Comparison of ENCODE assay signal across 9 cellular contexts in the genomic region with DNA sequence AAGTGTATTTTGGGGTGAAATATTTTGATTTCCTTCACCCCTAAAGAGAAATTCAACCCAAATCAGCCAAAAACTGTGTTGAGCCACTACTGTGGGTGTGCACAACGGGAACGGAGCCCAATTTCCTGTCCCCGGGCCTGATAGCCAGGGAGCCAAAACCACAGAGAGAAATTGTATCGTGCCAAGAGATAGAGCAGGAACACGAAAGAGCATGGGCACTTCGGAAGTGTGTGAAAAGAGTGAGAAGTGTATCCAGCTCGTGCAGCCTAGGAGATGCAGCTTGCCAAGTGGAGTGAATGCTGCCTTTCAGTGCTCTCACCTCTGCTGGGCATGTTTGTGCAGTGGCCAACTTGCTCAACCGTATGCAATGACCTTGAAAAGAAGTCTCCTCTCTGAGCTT. TPM values are rescaled to one million over a fixed set of nuclear protein-coding genes. Genes with fewer than 3 reads are reported as not detected.
DNase-seq lines count a peak whose midpoint lies in the region; ATAC-seq, FAIRE-seq and TF ChIP-seq lines count a peak whose summit lies in the region.
"Had no signal": no experiment of that assay in that cellular context is flagged by ENCODE, and none has a peak within 500 bp of the region (broad histone marks: within the 10 kb centered on the region; RNA-seq: fewer than 3 reads in every experiment).

No MANE protein-coding gene starts in this region.

- H2BK15ac ChIP-seq in H1 (ENCODE audit: low read length): peak overlapping the region; percentile 83; the same call in 1 of the 2 replicates

- whole genome bisulfite sequencing in H1 (ENCODE audit: extremely low coverage in 1 of 2, insufficient coverage in 1 of 2, insufficient read length in 1 of 2, insufficient replicate concordance in 2 of 2, low coverage in 1 of 2, low lambda C conversion rate in 2 of 2, missing lambda C conversion rate in 1 of 2), 2 experiments: 70% methylated on average over 8 of the region's 8 CpGs; no CpG with 5 or more reads in 1 of the 2 experiments
- 0 to 2% (median 1%) methylated on average over 8 of the region's 8 CpGs for WGBS in ovary, 3 donors

- CTCF ChIA-PET in Panc1 (lab: Charles Lee): no interaction called here
- CTCF ChIA-PET in H1 (lab: Charles Lee; ENCODE audit: partially characterized antibody): interaction anchor here (0.6 to 1.7 kb wide), 5 partner anchors 9 to 71 kb away, joined by 3 to 4 read pairs (median 3); no protein-coding TSS in a partner anchor

- H4K20me1 ChIP-seq in H1 (replicated peaks in 1 of 2; ENCODE audit: control insufficient read depth in 1 of 2, insufficient read depth in 2 of 2, low read length in 2 of 2): no peaks in the 10 kb centered on the region

- no peak overlapping the region for H3K4ac ChIP-seq in H1 (replicated peaks; ENCODE audit: insufficient read length, low read depth, low read length)

- H3K27ac ChIP-seq in Panc1 (ENCODE audit: low read length) (peak overlapping the region; percentile 49), H1 (ENCODE audit: low read depth, low read length) (no peak overlapping the region), ovary (no peak overlapping the region)

- H3K36me3 ChIP-seq in Panc1 (ENCODE audit: control insufficient read depth, insufficient read depth, low read length): no peaks in the 10 kb centered on the region
- no peaks in the 10 kb centered on the region for H3K36me3 ChIP-seq in H1 (ENCODE audit: control insufficient read depth in 2 of 4, insufficient read depth in 4 of 4, low read length in 3 of 4)
- H3K36me3 ChIP-seq in ovary: no peaks in the 10 kb centered on the region

- no peak for TF ChIP-seq EP300 in H1 (IDR thresholded peaks at IDR 0.05; ENCODE audit: borderline replicate concordance in 1 of 2, low read depth in 2 of 2, low read length in 2 of 2)
- no peak for TF ChIP-seq EP300 in ovary (IDR thresholded peaks at IDR 0.05)

- BruUV-seq in Panc1 (replicated peaks; lab: Mats Ljungman, UMichigan): no TSS peak

- peak overlapping the region; percentile 78; the same call in 1 of the 2 replicates for H2AFZ ChIP-seq in H1 (ENCODE audit: low read length)

- no peak for TF ChIP-seq CTCF in Panc1 (IDR thresholded peaks at IDR 0.05)
- no peak for TF ChIP-seq CTCF in H1 (IDR thresholded peaks at IDR 0.05; ENCODE audit: control extremely low read depth in 1 of 3, insufficient read depth in 1 of 3, low read depth in 1 of 3, low read length in 3 of 3)
- TF ChIP-seq CTCF in ovary (IDR thresholded peaks at IDR 0.05): no peak

- FAIRE-seq in H1 (lab: Jason Lieb, UNC): peak; percentile 32

- H2AK5ac ChIP-seq in H1 (ENCODE audit: low read depth, low read length): no peak overlapping the region

- H3K14ac ChIP-seq in H1 (ENCODE audit: insufficient read length): no peak overlapping the region

- H2BK120ac ChIP-seq in H1 (replicated peaks; ENCODE audit: low read depth, low read length): no peak overlapping the region

- H3K79me1 ChIP-seq in H1 (ENCODE audit: low read depth, low read length): no peaks in the 10 kb centered on the region

- DNase-seq in ELR (ENCODE audit: low read depth) (peak; percentile 24), Panc1 (ENCODE audit: low read depth, low spot score) (no peak), H1 (ENCODE audit: low read depth in 1 of 2, low spot score in 2 of 2) (no peak), ovary (peak; percentile 43 to 74 (median 46)), amniotic stem cell (lab: John Stamatoyannopoulos, UW) (no peak)
- DNase-seq: NCI-H1092 had no signal

- intact Hi-C loops in Panc1 (cut with micrococcal nuclease; ENCODE audit: unreplicated experiment): no loop called here
- intact Hi-C loops in ovary (cut with DNase I): no loop called here

- H4K91ac ChIP-seq in H1 (replicated peaks; ENCODE audit: insufficient read length, low read length): peak overlapping the region; percentile 9

- TF ChIP-seq POLR2A in H1 (IDR thresholded peaks at IDR 0.05; ENCODE audit: control extremely low read depth in 1 of 2, low read depth in 2 of 2, low read length in 2 of 2) (no peak), ovary (IDR thresholded peaks at IDR 0.05) (no peak)

- peak overlapping the region; percentile 82; the same call in 1 of the 2 replicates for H2BK12ac ChIP-seq in H1 (ENCODE audit: low read depth, low read length)

- POLR2A ChIA-PET in Panc1 (lab: Charles Lee) (no interaction called here), H1 (lab: Charles Lee; ENCODE audit: partially characterized antibody) (no interaction called here)

- H2BK5ac ChIP-seq in H1 (ENCODE audit: low read depth, low read length): peak overlapping the region; percentile 80; the same call in 1 of the 2 replicates

- in situ Hi-C loops in Panc1 (cut with HindIII; ENCODE audit: low pct_unique_long_range_greater_than_20kb, low sequenced_read_pairs): no loop called here

- H3K23ac ChIP-seq in H1 (ENCODE audit: insufficient read length): no peak overlapping the region

- no peaks in the 10 kb centered on the region for H3K9me3 ChIP-seq in Panc1 (ENCODE audit: control insufficient read depth, insufficient read depth, low read depth, low read length)
- H3K9me3 ChIP-seq in H1 (ENCODE audit: insufficient read depth in 2 of 2, low read depth in 1 of 2, low read length in 1 of 2): 0 out of 4 replicates have a peak, but pooled peaks cover 0 to 2% of the 10 kb centered on the region in 2 experiments
- no peaks in the 10 kb centered on the region for H3K9me3 ChIP-seq in ovary

- TF ChIP-seq RAD21 in H1 (IDR thresholded peaks at IDR 0.05 in 1 of 2, conservative IDR thresholded peaks at IDR 0.05 in 1 of 2; ENCODE audit: low read depth in 2 of 2, low read length in 2 of 2): no peak

- no peak overlapping the region for H2BK20ac ChIP-seq in H1 (ENCODE audit: low read length)

- H3K56ac ChIP-seq in H1 (replicated peaks; ENCODE audit: insufficient read length, low read depth, low read length): no peak overlapping the region

- peak overlapping the region in 1 of 4 experiments; percentile 51; a peak in 1 of 7 replicates for H3K9ac ChIP-seq in H1 (replicated peaks in 1 of 4; ENCODE audit: extremely low read depth in 1 of 4, low read depth in 3 of 4, low read length in 3 of 4)

- H3K4me2 ChIP-seq in H1 (ENCODE audit: insufficient read depth in 1 of 2, low read depth in 2 of 2, low read length in 2 of 2): peak overlapping the region; percentile 26 to 46

- H4K8ac ChIP-seq in H1 (ENCODE audit: extremely low read depth, insufficient read depth, low read length): no peak overlapping the region

- no peak overlapping the region for H4K5ac ChIP-seq in H1 (ENCODE audit: insufficient read length, low read depth, low read length)

- H3K18ac ChIP-seq in H1 (ENCODE audit: extremely low read depth, low read length): no peak overlapping the region; the same call in 1 of the 2 replicates

- H3K27me3 ChIP-seq in Panc1 (ENCODE audit: control insufficient read depth, insufficient read depth, low read length): no peaks in the 10 kb centered on the region
- H3K27me3 ChIP-seq in H1 (replicated peaks in 1 of 4; ENCODE audit: control insufficient read depth in 3 of 4, extremely low read depth in 1 of 4, insufficient read depth in 3 of 4, low read length in 3 of 4): no peaks in the 10 kb centered on the region
- no peaks in the 10 kb centered on the region for H3K27me3 ChIP-seq in ovary

- H3K4me1 ChIP-seq in Panc1 (ENCODE audit: control insufficient read depth, insufficient read depth, low read length) (peaks cover 13% of the 10 kb centered on the region), H1 (replicated peaks in 1 of 4; ENCODE audit: control insufficient read depth in 3 of 4, insufficient read depth in 4 of 4, low read length in 3 of 4) (peaks cover 3 to 12% (median 6%) of the 10 kb centered on the region in 4 experiments; a peak in 6 of 7 replicates), ovary (ENCODE audit: insufficient read depth) (no peaks in the 10 kb centered on the region)

- H3K79me2 ChIP-seq in H1 (ENCODE audit: control insufficient read depth in 1 of 2, insufficient read depth in 2 of 2, low read length in 2 of 2): no peaks in the 10 kb centered on the region

- peak; percentile 80 for ATAC-seq in Panc1
- ATAC-seq in HG03108 (IDR thresholded peaks at IDR 0.05; ENCODE audit: unreplicated experiment): no peak
- ATAC-seq in GM18909 (IDR thresholded peaks at IDR 0.05; ENCODE audit: poor library complexity, unreplicated experiment): no peak
- no peak for ATAC-seq in GM21528 (IDR thresholded peaks at IDR 0.05; ENCODE audit: low FRiP score, unreplicated experiment)

- no peak overlapping the region for H3K4me3 ChIP-seq in Panc1 (ENCODE audit: low read depth in 2 of 2, low read length in 2 of 2)
- peak overlapping the region in 1 of 4 experiments; percentile 7; a peak in 1 of 8 replicates for H3K4me3 ChIP-seq in H1 (ENCODE audit: extremely low read depth in 1 of 4, insufficient read depth in 2 of 4, low read depth in 3 of 4, low read length in 4 of 4)
- no peak overlapping the region for H3K4me3 ChIP-seq in ovary

- H3K23me2 ChIP-seq in H1 (ENCODE audit: low read depth, low read length): no peaks in the 10 kb centered on the region

RNA-seq across cellular contexts. Expression of a gene that starts 19.4 kb away (rescaled TPM):
- total RNA-seq in Panc1 (2021; ENCODE audit: unreplicated experiment) (22.4 TPM), ovary (10 to 100 TPM in 6 of 7 donors, 1 to 10 TPM in 1; 9.3 to 19.1 (median 13.8) TPM)
- polyA plus RNA-seq in Panc1 (2012; ENCODE audit: insufficient read length): 31.8 TPM
- 11.1 and 12.0 TPM in 2 replicates for total RNA-seq in H1 (2021; fragmentation: NEBNext Ultra II Directional; extraction: Animal tissue kit (Norgen Biotek cat#: 25700))
- polyA plus RNA-seq in H1 (2011; rRNA removed) (18.4 and 21.8 TPM in 2 replicates), ovary (10 to 100 TPM in 1 of 2 donors, under 1 TPM in 1; 0.92 to 12.5 TPM)
- polyA plus RNA-seq in H1 (2011; cell fraction: cytosol; rRNA removed): 16.3 TPM
- polyA plus RNA-seq in H1 (2011; cell fraction: nucleus; rRNA removed): 15.9 TPM
- polyA plus RNA-seq in H1 (2012, experiment 1 of 2): 5.3 to 10.2 TPM (median 9.3 TPM) in 4 replicates
- 11.5 TPM for polyA plus RNA-seq in H1 (2012, experiment 2 of 2)
- polyA plus RNA-seq in H1 (2013, experiment 1 of 2): 6.0 TPM
- polyA plus RNA-seq in H1 (2013, experiment 2 of 2): 5.8 TPM
- 6.3 and 6.7 TPM in 2 replicates for polyA minus RNA-seq in H1 (2011; rRNA and poly(A)+ RNA removed)
- polyA minus RNA-seq in H1 (2011; cell fraction: cytosol; rRNA and poly(A)+ RNA removed): 11.9 TPM
- polyA minus RNA-seq in H1 (2011; cell fraction: nucleus; rRNA and poly(A)+ RNA removed): 18.6 TPM

RNA-seq across cellular contexts. Expression of a gene that starts 39.8 kb away (rescaled TPM):
- total RNA-seq in Panc1 (2021; ENCODE audit: unreplicated experiment): 116 TPM
- polyA plus RNA-seq in Panc1 (2012; ENCODE audit: insufficient read length): 77.5 TPM
- total RNA-seq in H1 (2021; fragmentation: NEBNext Ultra II Directional; extraction: Animal tissue kit (Norgen Biotek cat#: 25700)): 38.0 and 41.5 TPM in 2 replicates
- polyA plus RNA-seq in H1 (2011; rRNA removed): 22.8 and 29.1 TPM in 2 replicates
- 36.0 TPM for polyA plus RNA-seq in H1 (2011; cell fraction: cytosol; rRNA removed)
- polyA plus RNA-seq in H1 (2011; cell fraction: nucleus; rRNA removed): 35.2 TPM
- 28.3 to 36.0 TPM (median 33.8 TPM) in 4 replicates for polyA plus RNA-seq in H1 (2012, experiment 1 of 2)
- 21.5 TPM for polyA plus RNA-seq in H1 (2012, experiment 2 of 2)
- 49.0 TPM for polyA plus RNA-seq in H1 (2013, experiment 1 of 2)
- 48.9 TPM for polyA plus RNA-seq in H1 (2013, experiment 2 of 2)
- polyA minus RNA-seq in H1 (2011; rRNA and poly(A)+ RNA removed): 25.6 and 43.4 TPM in 2 replicates
- polyA minus RNA-seq in H1 (2011; cell fraction: cytosol; rRNA and poly(A)+ RNA removed): 21.2 TPM
- polyA minus RNA-seq in H1 (2011; cell fraction: nucleus; rRNA and poly(A)+ RNA removed): 48.4 TPM
- total RNA-seq in ovary: 10 to 100 TPM; 32.9 to 47.8 (median 36.5) TPM
- polyA plus RNA-seq in ovary: 10 to 100 TPM; 42.1 to 92.9 TPM

Comparison
In these comparisons a context has a peak if more than half of its experiments do, and no peak if none do; other contexts are left out.
1. DNase-seq: peak in ELR (single experiment) and ovary (5 of 5); none in Panc1 (single experiment), H1 (0 of 2) and amniotic stem cell (single experiment).